2 cellular contexts compared by ENCODE assay signal in genomic region chr1:186664217-186664616, GRCh38. TPM values are rescaled to one million over a fixed set of nuclear protein-coding genes. Genes with fewer than 3 reads are reported as not detected.
"Had no signal": no experiment of that assay in that cellular context is flagged by ENCODE, and none has a peak within 500 bp of the region (broad histone marks: within the 10 kb centered on the region; RNA-seq: fewer than 3 reads in every experiment).

No MANE protein-coding gene starts in this region.

RNA-seq across cellular contexts. Expression of gene PTGS2, which starts 16.0 kb away (rescaled TPM):
- total RNA-seq: OCI-LY7, SJCRH30 had no signal
